ENCODE assay signal across 9 cellular contexts in the genomic region with DNA sequence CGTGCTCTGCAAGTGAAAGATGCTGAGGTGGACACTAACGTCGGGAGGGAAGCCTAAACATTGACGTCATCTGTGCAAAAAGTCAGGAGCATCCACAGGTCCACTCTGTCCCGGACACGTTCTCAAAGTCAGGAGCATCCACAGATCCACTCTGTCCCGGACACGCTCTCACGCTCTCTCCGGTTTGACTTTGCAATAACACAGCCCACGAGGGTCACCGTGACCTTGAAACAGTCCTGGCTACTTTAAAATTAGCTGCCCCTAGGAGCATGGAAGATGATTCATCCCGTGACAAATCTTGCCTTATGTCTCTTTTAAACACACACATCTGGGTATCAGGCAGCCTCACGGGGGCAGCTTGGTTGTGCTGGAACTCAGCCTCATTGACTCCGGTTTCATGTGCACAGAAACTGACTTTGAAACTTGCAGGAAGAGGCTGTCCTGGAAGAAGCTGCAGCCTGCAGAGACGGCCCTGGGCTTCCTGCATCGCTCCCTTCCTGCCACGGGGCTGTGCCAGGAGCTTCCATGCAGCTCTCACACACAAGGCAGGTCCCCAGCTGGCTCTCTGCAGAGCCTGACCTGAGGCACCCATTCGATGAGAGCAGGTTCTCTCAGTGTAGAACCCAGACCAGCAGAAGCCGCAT. TPM values are rescaled to one million over a fixed set of nuclear protein-coding genes. Genes with fewer than 3 reads are reported as not detected.
DNase-seq lines count a peak whose midpoint lies in the region; ATAC-seq and TF ChIP-seq lines count a peak whose summit lies in the region.
"Had no signal": no experiment of that assay in that cellular context is flagged by ENCODE, and none has a peak within 500 bp of the region (broad histone marks: within the 10 kb centered on the region; RNA-seq: fewer than 3 reads in every experiment).

No MANE protein-coding gene starts in this region.

- peak; percentile 50 for TF ChIP-seq CTCF in left ventricle myocardium inferior (IDR thresholded peaks at IDR 0.05; ENCODE audit: borderline replicate concordance)
- TF ChIP-seq CTCF in smooth muscle cell (IDR thresholded peaks at IDR 0.05; ENCODE audit: borderline replicate concordance, insufficient read depth, poor library complexity, severe bottlenecking), result no peak

- 41% methylated on average over 20 of the region's 20 CpGs for WGBS in smooth muscle cell (ENCODE audit: low lambda C conversion rate)

- H3K79me2 ChIP-seq in smooth muscle cell (ENCODE audit: low read depth), result no peaks in the 10 kb centered on the region

- no peaks in the 10 kb centered on the region for H3K4me1 Mint-ChIP-seq in T-helper 17 cell
- H3K4me1 Mint-ChIP-seq: activated naive CD4-positive, alpha-beta T cell treated with anti-CD3 and anti-CD28 coated beads, Interleukin-2, amount 50 U/mL, for 24 hours had no signal

- H3K36me3 ChIP-seq in adipocyte (ENCODE audit: control insufficient read depth, insufficient read depth, low read length, severe bottlenecking) (no peaks in the 10 kb centered on the region), left ventricle myocardium inferior (no peaks in the 10 kb centered on the region), smooth muscle cell (ENCODE audit: low read depth) (no peaks in the 10 kb centered on the region)

- H4K20me1 ChIP-seq in smooth muscle cell (ENCODE audit: low read depth), result no peaks in the 10 kb centered on the region

- H3K27ac Mint-ChIP-seq in T-helper 17 cell, result no peak overlapping the region
- H3K27ac Mint-ChIP-seq: activated naive CD4-positive, alpha-beta T cell treated with anti-CD3 and anti-CD28 coated beads, Interleukin-2, amount 50 U/mL, for 24 hours had no signal

- H3K9me3 ChIP-seq in adipocyte (ENCODE audit: control insufficient read depth, low read length) (no peaks in the 10 kb centered on the region), left ventricle myocardium inferior (replicated peaks) (no peaks in the 10 kb centered on the region), smooth muscle cell (replicated peaks; ENCODE audit: low read depth) (no peaks in the 10 kb centered on the region), T-helper 17 cell (ENCODE audit: control insufficient read depth, low read length, poor library complexity, severe bottlenecking) (no peaks in the 10 kb centered on the region)

- intact Hi-C loops in left ventricle myocardium inferior (cut with micrococcal nuclease), result no loop called here

- no peak overlapping the region for H3K4me3 Mint-ChIP-seq in T-helper 17 cell
- H3K4me3 Mint-ChIP-seq: activated naive CD4-positive, alpha-beta T cell treated with anti-CD3 and anti-CD28 coated beads, Interleukin-2, amount 50 U/mL, for 24 hours had no signal

- peaks cover 13% of the 10 kb centered on the region for H3K4me1 ChIP-seq in adipocyte (ENCODE audit: control insufficient read depth, insufficient read depth, low read length)
- peaks cover 21% of the 10 kb centered on the region for H3K4me1 ChIP-seq in left ventricle myocardium inferior
- H3K4me1 ChIP-seq in smooth muscle cell (ENCODE audit: low read depth), result no peaks in the 10 kb centered on the region

- DNase-seq in GOT3 (lab: John Stamatoyannopoulos, UW) (peak; percentile 43), adipocyte (ENCODE audit: low read depth) (peak; percentile 91), left ventricle myocardium inferior (peak; percentile 37), smooth muscle cell (lab: John Stamatoyannopoulos, UW; ENCODE audit: unreplicated experiment) (peak; percentile 30), DMS153 treated with DMSO at 0.1 percent for 48 hours (lab: John Stamatoyannopoulos, UW; ENCODE audit: unreplicated experiment) (no peak), T-helper 17 cell (no peak)

- H3K27ac ChIP-seq in left ventricle myocardium inferior (replicated peaks), result peak overlapping the region; percentile 70
- peak overlapping the region; percentile 24 for H3K27ac ChIP-seq in smooth muscle cell (ENCODE audit: low read depth)

- H3F3A ChIP-seq in smooth muscle cell (ENCODE audit: low read depth), result peaks cover 10% of the 10 kb centered on the region

- H3K4me3 ChIP-seq in adipocyte (ENCODE audit: low read length) (peak overlapping the region; percentile 51), left ventricle myocardium inferior (no peak overlapping the region), smooth muscle cell (no peak overlapping the region)

- H3K9ac ChIP-seq in adipocyte (ENCODE audit: low read length) (peak overlapping the region; percentile 10), smooth muscle cell (ENCODE audit: low read depth) (no peak overlapping the region)

- no peaks in the 10 kb centered on the region for H3K36me3 Mint-ChIP-seq in T-helper 17 cell (ENCODE audit: low read depth)
- H3K36me3 Mint-ChIP-seq: activated naive CD4-positive, alpha-beta T cell treated with anti-CD3 and anti-CD28 coated beads, Interleukin-2, amount 50 U/mL, for 24 hours had no signal

- H3K27me3 ChIP-seq in adipocyte (replicated peaks; ENCODE audit: control insufficient read depth, insufficient read depth, low read length), result peaks cover 12% of the 10 kb centered on the region
- no peaks in the 10 kb centered on the region for H3K27me3 ChIP-seq in left ventricle myocardium inferior (ENCODE audit: low read depth)
- H3K27me3 ChIP-seq in smooth muscle cell (ENCODE audit: low read depth), result no peaks in the 10 kb centered on the region

- ATAC-seq in HG02938 (IDR thresholded peaks at IDR 0.05; ENCODE audit: unreplicated experiment), result no peak
- no peak for ATAC-seq in T-helper 17 cell
- ATAC-seq in HG02678 (IDR thresholded peaks at IDR 0.05; ENCODE audit: unreplicated experiment), result no peak

- no peak overlapping the region for H2AFZ ChIP-seq in smooth muscle cell (ENCODE audit: low read depth)

- H3K27me3 Mint-ChIP-seq in T-helper 17 cell, result peaks cover 39% of the 10 kb centered on the region

- H3K4me2 ChIP-seq in smooth muscle cell, result peak overlapping the region; percentile 41

RNA-seq across cellular contexts. Expression of gene COL18A1, which starts 18.1 kb away (rescaled TPM):
- 66.5 TPM for total RNA-seq in left ventricle myocardium inferior
- total RNA-seq in smooth muscle cell, result 192 and 240 TPM in 2 replicates
- polyA plus RNA-seq in smooth muscle cell, result 362 and 485 TPM in 2 replicates
- 10 to 100 TPM in 1 of 2 donors, 1 to 10 TPM in 1; 5.4 to 17.1 TPM for total RNA-seq in T-helper 17 cell

Comparison
In these comparisons a context has a peak if more than half of its experiments do, and no peak if none do; other contexts are left out.
1. DNase-seq: peak in GOT3 (single experiment), adipocyte (single experiment), left ventricle myocardium inferior (single experiment) and smooth muscle cell (single experiment); none in DMS153 treated with DMSO at 0.1 percent for 48 hours (single experiment) and T-helper 17 cell (0 of 3).